ENCODE assay signal across 9 cellular contexts in the genomic region with DNA sequence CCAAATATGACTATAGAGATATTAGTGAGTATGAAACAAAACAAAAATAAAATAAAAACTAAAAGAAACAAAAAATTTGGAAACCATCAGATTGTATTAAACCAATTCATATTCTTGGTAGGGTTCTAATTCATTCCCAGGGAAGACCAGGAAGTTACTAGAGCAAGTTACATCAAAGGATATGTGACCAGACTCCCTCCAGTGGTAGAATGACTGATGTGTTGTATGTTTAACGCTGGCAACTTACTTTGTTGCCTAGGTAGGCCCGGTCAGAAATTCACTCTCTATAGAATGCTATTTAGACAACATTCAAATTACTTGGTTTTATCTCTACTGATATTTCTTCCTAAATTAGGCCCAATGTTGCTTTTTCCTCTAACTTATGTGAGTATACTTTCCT. TPM values are rescaled to one million over a fixed set of nuclear protein-coding genes. Genes with fewer than 3 reads are reported as not detected.
DNase-seq lines count a peak whose midpoint lies in the region; ATAC-seq, FAIRE-seq and TF ChIP-seq lines count a peak whose summit lies in the region.
"Had no signal": no experiment of that assay in that cellular context is flagged by ENCODE, and none has a peak within 500 bp of the region (broad histone marks: within the 10 kb centered on the region; RNA-seq: fewer than 3 reads in every experiment).

No MANE protein-coding gene starts in this region.

- H3K27me3 Mint-ChIP-seq in naive thymus-derived CD8-positive, alpha-beta T cell: peaks cover 6 to 11% (median 9%) of the 10 kb centered on the region in 5 donors

- FAIRE-seq in HTR-8/SVneo (lab: Jason Lieb, UNC): no peak

- POLR2A ChIA-PET in RWPE1 (lab: Yijun Ruan, JAX; ENCODE audit: low non-redundant PET): no interaction called here
- POLR2A ChIA-PET in naive thymus-derived CD8-positive, alpha-beta T cell (lab: Charles Lee): no interaction called here

- H3K4me1 ChIP-seq in foreskin keratinocyte (no peaks in the 10 kb centered on the region), sigmoid colon (peaks cover 0 to 9% (median 9%) of the 10 kb centered on the region in 4 donors)

- H3K9me3 Mint-ChIP-seq in naive thymus-derived CD8-positive, alpha-beta T cell: peaks cover 0 to 9% (median 2%) of the 10 kb centered on the region in 9 donors

- intact Hi-C loops in sigmoid colon (cut with DNase I): loop anchor here (5.0 kb wide), 1 partner anchor 229 kb away; no protein-coding TSS in a partner anchor

- TF ChIP-seq EP300 in sigmoid colon (IDR thresholded peaks at IDR 0.05): no peak

- H3K27ac ChIP-seq in RWPE1 (no peak overlapping the region), foreskin keratinocyte (no peak overlapping the region), sigmoid colon (no peak overlapping the region)

- H3K4me3 Mint-ChIP-seq in naive thymus-derived CD8-positive, alpha-beta T cell: no peak overlapping the region
- H3K4me3 Mint-ChIP-seq: central memory CD8-positive, alpha-beta T cell had no signal

- no peak overlapping the region for H3K27ac Mint-ChIP-seq in naive thymus-derived CD8-positive, alpha-beta T cell

- CTCF ChIA-PET in RWPE1 (lab: Yijun Ruan, JAX): interaction anchor here (0.6 to 1.0 kb wide), 5 partner anchors 14 to 229 kb away, joined by 3 to 5 read pairs (median 3); no protein-coding TSS in a partner anchor

- peaks cover 0 to 6% (median 2%) of the 10 kb centered on the region in 4 donors for H3K4me1 Mint-ChIP-seq in naive thymus-derived CD8-positive, alpha-beta T cell
- H3K4me1 Mint-ChIP-seq: central memory CD8-positive, alpha-beta T cell had no signal

- DNase-seq in A172 (ENCODE audit: low spot score): peak; percentile 62
- DNase-seq in HTR-8/SVneo (ENCODE audit: insufficient read length, low spot score): peak; percentile 23
- peak; percentile 48 for DNase-seq in RWPE1 (ENCODE audit: low spot score)
- DNase-seq in foreskin keratinocyte: peak in 1 of 2 donors; percentile 65
- no peak for DNase-seq in sigmoid colon
- no peak for DNase-seq in activated CD4-positive, alpha-beta T cell treated with anti-CD3 and anti-CD28 coated beads, Interleukin-2, amount 50 U/mL, for 1 hour
- DNase-seq in naive thymus-derived CD8-positive, alpha-beta T cell: no peak

- TF ChIP-seq CTCF in RWPE1 (conservative IDR thresholded peaks at IDR 0.05; ENCODE audit: low read depth) (peak; percentile 45), foreskin keratinocyte (conservative IDR thresholded peaks at IDR 0.05) (peak; percentile 73), sigmoid colon (IDR thresholded peaks at IDR 0.05) (peak in 3 of 4 experiments; percentile 12 to 34 (median 12))

- peaks cover 0 to 7% (median 0%) of the 10 kb centered on the region in 3 donors for H3K36me3 Mint-ChIP-seq in naive thymus-derived CD8-positive, alpha-beta T cell

- TF ChIP-seq POLR2A in sigmoid colon (IDR thresholded peaks at IDR 0.05): no peak

- ATAC-seq in GM18498 (IDR thresholded peaks at IDR 0.05; ENCODE audit: unreplicated experiment) (peak; percentile 45), foreskin keratinocyte (peak; percentile 71)
- ATAC-seq in naive thymus-derived CD8-positive, alpha-beta T cell: no peak

- H3K27me3 ChIP-seq in foreskin keratinocyte: peaks cover 11% of the 10 kb centered on the region
- peaks cover 4 to 33% (median 25%) of the 10 kb centered on the region in 3 donors for H3K27me3 ChIP-seq in sigmoid colon

- no peaks in the 10 kb centered on the region for H3K9me3 ChIP-seq in sigmoid colon

- no peak overlapping the region for H3K4me3 ChIP-seq in sigmoid colon

- H3K36me3 ChIP-seq in sigmoid colon: no peaks in the 10 kb centered on the region

- WGBS in sigmoid colon, 2 donors: 2 to 20% methylated on average over 2 of the region's 2 CpGs

RNA-seq across cellular contexts. Expression of a gene that starts 5.2 kb away (rescaled TPM):
- total RNA-seq in A172 (2014; rRNA removed; shearing (Covaris generic)): not detected in 2 replicates
- total RNA-seq in foreskin keratinocyte: not detected in 2 replicates
- 0.02 TPM in 1 of 2 replicates, not detected in the other for polyA plus RNA-seq in foreskin keratinocyte
- total RNA-seq in sigmoid colon: 1 to 10 TPM in 2 of 4 donors, under 1 TPM in 2; 0.55 to 2.5 (median 1.4) TPM
- polyA plus RNA-seq in sigmoid colon: under 1 TPM in 2 of 3 donors, not detected in 1; 0.60 to 0.67 TPM
- not detected for total RNA-seq in naive thymus-derived CD8-positive, alpha-beta T cell
- polyA plus RNA-seq in naive thymus-derived CD8-positive, alpha-beta T cell: not detected

Comparison
In these comparisons a context has a peak if more than half of its experiments do, and no peak if none do; other contexts are left out.
1. DNase-seq: peak in A172 (single experiment), HTR-8/SVneo (single experiment) and RWPE1 (single experiment); none in sigmoid colon (single experiment), activated CD4-positive, alpha-beta T cell treated with anti-CD3 and anti-CD28 coated beads, Interleukin-2, amount 50 U/mL, for 1 hour (single experiment) and naive thymus-derived CD8-positive, alpha-beta T cell (0 of 10).
2. ATAC-seq: peak in GM18498 (single experiment) and foreskin keratinocyte (single experiment); none in naive thymus-derived CD8-positive, alpha-beta T cell (0 of 2).
3. CTCF ChIP-seq: peak in every context shown above with its lines; median percentile 73 in foreskin keratinocyte; 45 in RWPE1; 12 in sigmoid colon.